In genomic region chr22:32617271-32617670, GRCh38 we compare ENCODE assay signal across 19 cellular contexts.
DNase-seq lines count a peak whose midpoint lies in the region; ATAC-seq, FAIRE-seq and TF ChIP-seq lines count a peak whose summit lies in the region.
"Had no signal": no experiment of that assay in that cellular context is flagged by ENCODE, and none has a peak within 500 bp of the region (broad histone marks: within the 10 kb centered on the region; RNA-seq: fewer than 3 reads in every experiment).

No MANE protein-coding gene starts in this region.

- H2BK5ac ChIP-seq in H1 (ENCODE audit: low read depth, low read length), result no peak overlapping the region

- H3K4me3 ChIP-seq in H1 (ENCODE audit: extremely low read depth in 1 of 4, insufficient read depth in 2 of 4, low read depth in 3 of 4, low read length in 4 of 4) (no peak overlapping the region), muscle layer of duodenum (ENCODE audit: low read depth in 1 of 2, low read length in 2 of 2) (no peak overlapping the region)
- H3K4me3 ChIP-seq: HAP-1, ovary had no signal

- H3K27ac ChIP-seq in H1 (ENCODE audit: low read depth, low read length) (no peak overlapping the region), muscle layer of duodenum (ENCODE audit: low read length) (peak overlapping the region; percentile 81)
- H3K27ac ChIP-seq: epithelial cell of prostate, RWPE1 had no signal

- no peaks in the 10 kb centered on the region for H3K79me2 ChIP-seq in H1 (ENCODE audit: control insufficient read depth in 1 of 2, insufficient read depth in 2 of 2, low read length in 2 of 2)

- H3K36me3 ChIP-seq in H1 (ENCODE audit: control insufficient read depth in 2 of 4, insufficient read depth in 4 of 4, low read length in 3 of 4) (no peaks in the 10 kb centered on the region), muscle layer of duodenum (ENCODE audit: control insufficient read depth in 1 of 2, insufficient read depth in 2 of 2, low read length in 2 of 2) (no peaks in the 10 kb centered on the region)
- H3K36me3 ChIP-seq: HAP-1, ovary had no signal

- no peaks in the 10 kb centered on the region for H3K79me1 ChIP-seq in H1 (ENCODE audit: low read depth, low read length)

- peak overlapping the region; percentile 13 for H3K56ac ChIP-seq in H1 (replicated peaks; ENCODE audit: insufficient read length, low read depth, low read length)

- no peak overlapping the region for H4K5ac ChIP-seq in H1 (ENCODE audit: insufficient read length, low read depth, low read length)

- no peak overlapping the region for H3K4ac ChIP-seq in H1 (replicated peaks; ENCODE audit: insufficient read length, low read depth, low read length)

- TF ChIP-seq RAD21 in H1 (IDR thresholded peaks at IDR 0.05 in 1 of 2, conservative IDR thresholded peaks at IDR 0.05 in 1 of 2; ENCODE audit: low read depth in 2 of 2, low read length in 2 of 2), result no peak

- H2AK5ac ChIP-seq in H1 (ENCODE audit: low read depth, low read length), result no peak overlapping the region

- H2BK15ac ChIP-seq in H1 (ENCODE audit: low read length), result no peak overlapping the region

- peaks cover 0 to 3% of the 10 kb centered on the region in 2 experiments; a peak in 1 of 4 replicates for H3K9me3 ChIP-seq in H1 (ENCODE audit: insufficient read depth in 2 of 2, low read depth in 1 of 2, low read length in 1 of 2)
- peaks cover 0 to 3% of the 10 kb centered on the region in 2 donors for H3K9me3 ChIP-seq in muscle layer of duodenum (ENCODE audit: control insufficient read depth in 1 of 2, low read length in 2 of 2)
- H3K9me3 ChIP-seq: ovary had no signal

- TF ChIP-seq EP300 in H1 (IDR thresholded peaks at IDR 0.05; ENCODE audit: borderline replicate concordance in 1 of 2, low read depth in 2 of 2, low read length in 2 of 2), result no peak

- ATAC-seq in HG03565 (IDR thresholded peaks at IDR 0.05; ENCODE audit: unreplicated experiment), result no peak
- no peak for ATAC-seq in HG02938 (IDR thresholded peaks at IDR 0.05; ENCODE audit: unreplicated experiment)
- ATAC-seq: activated naive CD4-positive, alpha-beta T cell treated with anti-CD3 and anti-CD28 coated beads, Interleukin-2, amount 50 U/mL, for 72 hours; CD8-positive, alpha-beta T cell had no signal

- no peak overlapping the region for H3K4me2 ChIP-seq in H1 (ENCODE audit: insufficient read depth in 1 of 2, low read depth in 2 of 2, low read length in 2 of 2)

- no peak overlapping the region for H4K91ac ChIP-seq in H1 (replicated peaks; ENCODE audit: insufficient read length, low read length)

- no peak for TF ChIP-seq POLR2A in H1 (IDR thresholded peaks at IDR 0.05; ENCODE audit: control extremely low read depth in 1 of 2, low read depth in 2 of 2, low read length in 2 of 2)

- CTCF ChIA-PET in H1 (lab: Charles Lee; ENCODE audit: partially characterized antibody), result interaction anchor here (3.1 kb wide), 1 partner anchor 11 kb away, joined by 11 read pairs; no protein-coding TSS in a partner anchor

- H3K18ac ChIP-seq in H1 (ENCODE audit: extremely low read depth, low read length), result no peak overlapping the region

- H3K14ac ChIP-seq in H1 (ENCODE audit: insufficient read length), result no peak overlapping the region

- DNase-seq in HT1080 (ENCODE audit: low read depth), result peak; percentile 63
- no peak for DNase-seq in H1 (ENCODE audit: low read depth in 1 of 2, low spot score in 2 of 2)
- DNase-seq in urothelium cell line (ENCODE audit: low spot score), result peak; percentile 37
- DNase-seq in Ammon's horn (ENCODE audit: low spot score), result no peak
- DNase-seq: activated CD4-positive, alpha-beta T cell treated with anti-CD3 and anti-CD28 coated beads for 4 hours; activated T-cell treated with anti-CD3 and anti-CD28 coated beads for 4 hours; CD8-positive, alpha-beta T cell; cerebellar nuclear complex; NCI-H1930; NCI-H774; stimulated activated CD4-positive, alpha-beta T cell treated with anti-CD3 and anti-CD28 coated beads, Interleukin-15, amount 100 ng/mL, for 24 hours had no signal

- peaks cover 0 to 3% of the 10 kb centered on the region in 2 experiments for H4K20me1 ChIP-seq in H1 (replicated peaks in 1 of 2; ENCODE audit: control insufficient read depth in 1 of 2, insufficient read depth in 2 of 2, low read length in 2 of 2)

- H2BK20ac ChIP-seq in H1 (ENCODE audit: low read length), result no peak overlapping the region

- POLR2A ChIA-PET in H1 (lab: Charles Lee; ENCODE audit: partially characterized antibody), result no interaction called here

- TF ChIP-seq CTCF in H1 (IDR thresholded peaks at IDR 0.05; ENCODE audit: control extremely low read depth in 1 of 3, insufficient read depth in 1 of 3, low read depth in 1 of 3, low read length in 3 of 3), result no peak

- no peak overlapping the region for H3K9ac ChIP-seq in H1 (replicated peaks in 1 of 4; ENCODE audit: extremely low read depth in 1 of 4, low read depth in 3 of 4, low read length in 3 of 4)

- H2BK12ac ChIP-seq in H1 (ENCODE audit: low read depth, low read length), result no peak overlapping the region

- peaks cover 0 to 5% (median 2%) of the 10 kb centered on the region in 4 experiments; a peak in 5 of 7 replicates for H3K4me1 ChIP-seq in H1 (replicated peaks in 1 of 4; ENCODE audit: control insufficient read depth in 3 of 4, insufficient read depth in 4 of 4, low read length in 3 of 4)
- peaks cover 0 to 32% of the 10 kb centered on the region in 2 donors for H3K4me1 ChIP-seq in muscle layer of duodenum (ENCODE audit: control insufficient read depth in 1 of 2, insufficient read depth in 2 of 2, low read length in 2 of 2)
- H3K4me1 ChIP-seq: HAP-1 had no signal

- H2BK120ac ChIP-seq in H1 (replicated peaks; ENCODE audit: low read depth, low read length), result no peak overlapping the region

- FAIRE-seq in H1 (lab: Jason Lieb, UNC) (no peak), urothelium cell line (lab: Jason Lieb, UNC) (no peak)

- WGBS in H1 (ENCODE audit: extremely low coverage in 1 of 2, insufficient coverage in 1 of 2, insufficient read length in 1 of 2, insufficient replicate concordance in 2 of 2, low coverage in 1 of 2, low lambda C conversion rate in 2 of 2, missing lambda C conversion rate in 1 of 2), 2 experiments, result 89% methylated on average over 6 of the region's 8 CpGs; no CpG with 5 or more reads in 1 of the 2 experiments

- H3K27me3 ChIP-seq in H1 (replicated peaks in 1 of 4; ENCODE audit: control insufficient read depth in 3 of 4, extremely low read depth in 1 of 4, insufficient read depth in 3 of 4, low read length in 3 of 4) (no peaks in the 10 kb centered on the region; a peak in 1 of 7 replicates), muscle layer of duodenum (ENCODE audit: low read depth, low read length) (no peaks in the 10 kb centered on the region)
- H3K27me3 ChIP-seq: ovary had no signal

- no peaks in the 10 kb centered on the region for H3K23me2 ChIP-seq in H1 (ENCODE audit: low read depth, low read length)

- no peak overlapping the region for H3K23ac ChIP-seq in H1 (ENCODE audit: insufficient read length)

- no peak overlapping the region for H4K8ac ChIP-seq in H1 (ENCODE audit: extremely low read depth, insufficient read depth, low read length)

- H2AFZ ChIP-seq in H1 (ENCODE audit: low read length), result no peak overlapping the region

TF ChIP-seq in H1, 55 proteins besides CTCF, POLR2A, EP300 and RAD21:
- no peak for TF ChIP-seq CREB1 (IDR thresholded peaks at IDR 0.05)
- no peak for TF ChIP-seq POU5F1 (IDR thresholded peaks at IDR 0.05; ENCODE audit: low read depth, low read length)
- no peak for TF ChIP-seq CHD2 (IDR thresholded peaks at IDR 0.05; ENCODE audit: low read length)
- no peak for TF ChIP-seq USF2 (IDR thresholded peaks at IDR 0.05; ENCODE audit: low read length)
- no peak for TF ChIP-seq RBBP5 (IDR thresholded peaks at IDR 0.05; ENCODE audit: borderline replicate concordance, low read depth, low read length)
- no peak for TF ChIP-seq TAF1 (IDR thresholded peaks at IDR 0.05; ENCODE audit: low read depth, low read length)
- TF ChIP-seq CTBP2 (IDR thresholded peaks at IDR 0.05; ENCODE audit: borderline replicate concordance, insufficient read depth, insufficient read length, low read length), result no peak
- TF ChIP-seq NANOG (IDR thresholded peaks at IDR 0.05; ENCODE audit: insufficient read depth, low read depth, low read length, poor library complexity, severe bottlenecking), result no peak
- TF ChIP-seq ASH2L (IDR thresholded peaks at IDR 0.05; ENCODE audit: low read length), result no peak
- TF ChIP-seq BCL11A (IDR thresholded peaks at IDR 0.05; ENCODE audit: low read depth in 2 of 2, low read length in 2 of 2), result no peak
- no peak for TF ChIP-seq TBP (IDR thresholded peaks at IDR 0.05; ENCODE audit: low read depth, low read length)
- no peak for TF ChIP-seq JUN (IDR thresholded peaks at IDR 0.05; ENCODE audit: low read depth, low read length)
- TF ChIP-seq RFX5 (IDR thresholded peaks at IDR 0.05; ENCODE audit: borderline replicate concordance, low read depth, low read length), result no peak
- no peak for TF ChIP-seq SIRT6 (IDR thresholded peaks at IDR 0.05; ENCODE audit: low read length)
- no peak for TF ChIP-seq BRCA1 (IDR thresholded peaks at IDR 0.05; ENCODE audit: low read depth, low read length)

Comparison
In these comparisons a context has a peak if more than half of its experiments do, and no peak if none do; other contexts are left out.
1. DNase-seq: peak in HT1080 (single experiment) and urothelium cell line (single experiment); none in H1 (0 of 2) and Ammon's horn (single experiment).